Comparison of ENCODE assay signal across 1 cellular context in genomic region chr22:38506118-38506962, GRCh38.
TF ChIP-seq lines count a peak whose summit lies in the region.

Gene DDX17 (minus strand): TSS chr22:38506311.

TF ChIP-seq in WTC11, 78 proteins besides CTCF, POLR2A, EP300 and RAD21 (continued from another document):
- TF ChIP-seq PREB (CRISPR knock-in tag; IDR thresholded peaks at IDR 0.05; ENCODE audit: borderline replicate concordance), result no peak
- TF ChIP-seq RORB (CRISPR knock-in tag; IDR thresholded peaks at IDR 0.05), result no peak
- TF ChIP-seq FOXP1 (CRISPR knock-in tag; IDR thresholded peaks at IDR 0.05; ENCODE audit: borderline replicate concordance), result 0 out of 2 replicates have a peak, but pooled peaks have one; percentile 57
- no peak for TF ChIP-seq SOX15 (CRISPR knock-in tag; IDR thresholded peaks at IDR 0.05)
- 0 out of 2 replicates have a peak, but pooled peaks have one; percentile 18 for TF ChIP-seq SMAD4 (CRISPR knock-in tag; IDR thresholded peaks at IDR 0.05)
- TF ChIP-seq, protein P1, sequence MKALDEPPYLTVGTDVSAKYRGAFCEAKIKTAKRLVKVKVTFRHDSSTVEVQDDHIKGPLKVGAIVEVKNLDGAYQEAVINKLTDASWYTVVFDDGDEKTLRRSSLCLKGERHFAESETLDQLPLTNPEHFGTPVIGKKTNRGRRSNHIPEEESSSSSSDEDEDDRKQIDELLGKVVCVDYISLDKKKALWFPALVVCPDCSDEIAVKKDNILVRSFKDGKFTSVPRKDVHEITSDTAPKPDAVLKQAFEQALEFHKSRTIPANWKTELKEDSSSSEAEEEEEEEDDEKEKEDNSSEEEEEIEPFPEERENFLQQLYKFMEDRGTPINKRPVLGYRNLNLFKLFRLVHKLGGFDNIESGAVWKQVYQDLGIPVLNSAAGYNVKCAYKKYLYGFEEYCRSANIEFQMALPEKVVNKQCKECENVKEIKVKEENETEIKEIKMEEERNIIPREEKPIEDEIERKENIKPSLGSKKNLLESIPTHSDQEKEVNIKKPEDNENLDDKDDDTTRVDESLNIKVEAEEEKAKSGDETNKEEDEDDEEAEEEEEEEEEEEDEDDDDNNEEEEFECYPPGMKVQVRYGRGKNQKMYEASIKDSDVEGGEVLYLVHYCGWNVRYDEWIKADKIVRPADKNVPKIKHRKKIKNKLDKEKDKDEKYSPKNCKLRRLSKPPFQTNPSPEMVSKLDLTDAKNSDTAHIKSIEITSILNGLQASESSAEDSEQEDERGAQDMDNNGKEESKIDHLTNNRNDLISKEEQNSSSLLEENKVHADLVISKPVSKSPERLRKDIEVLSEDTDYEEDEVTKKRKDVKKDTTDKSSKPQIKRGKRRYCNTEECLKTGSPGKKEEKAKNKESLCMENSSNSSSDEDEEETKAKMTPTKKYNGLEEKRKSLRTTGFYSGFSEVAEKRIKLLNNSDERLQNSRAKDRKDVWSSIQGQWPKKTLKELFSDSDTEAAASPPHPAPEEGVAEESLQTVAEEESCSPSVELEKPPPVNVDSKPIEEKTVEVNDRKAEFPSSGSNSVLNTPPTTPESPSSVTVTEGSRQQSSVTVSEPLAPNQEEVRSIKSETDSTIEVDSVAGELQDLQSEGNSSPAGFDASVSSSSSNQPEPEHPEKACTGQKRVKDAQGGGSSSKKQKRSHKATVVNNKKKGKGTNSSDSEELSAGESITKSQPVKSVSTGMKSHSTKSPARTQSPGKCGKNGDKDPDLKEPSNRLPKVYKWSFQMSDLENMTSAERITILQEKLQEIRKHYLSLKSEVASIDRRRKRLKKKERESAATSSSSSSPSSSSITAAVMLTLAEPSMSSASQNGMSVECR (CRISPR knock-in tag; IDR thresholded peaks at IDR 0.05; ENCODE audit: borderline replicate concordance), result no peak
TF ChIP-seq in WTC11: peak in this region for 13.
